15 cellular contexts compared by ENCODE assay signal in genomic region chr10:18423058-18423637, GRCh38.
A peak's percentile ranks its signal among the peaks of the same experiment; 100 is the strongest.
DNase-seq lines count a peak whose midpoint lies in the region; ATAC-seq, FAIRE-seq and TF ChIP-seq lines count a peak whose summit lies in the region.
"Had no signal": no experiment of that assay in that cellular context is flagged by ENCODE, and none has a peak within 500 bp of the region (broad histone marks: within the 10 kb centered on the region; RNA-seq: fewer than 3 reads in every experiment).

No MANE protein-coding gene starts in this region.

- TF ChIP-seq EP300 in HepG2 (IDR thresholded peaks at IDR 0.05; ENCODE audit: low read depth in 2 of 2, low read length in 2 of 2) = no peak
- TF ChIP-seq EP300 in HepG2 (CRISPR knock-in tag; IDR thresholded peaks at IDR 0.05; ENCODE audit: borderline replicate concordance) = no peak

- no peaks in the 10 kb centered on the region for H3K4me1 Mint-ChIP-seq in endodermal cell
- H3K4me1 Mint-ChIP-seq: CD4-positive, CD25-positive, alpha-beta regulatory T cell had no signal

- peak; percentile 57 for ATAC-seq in GM18870 (IDR thresholded peaks at IDR 0.05; ENCODE audit: unreplicated experiment)
- ATAC-seq in GM19463 (IDR thresholded peaks at IDR 0.05; ENCODE audit: unreplicated experiment) = peak; percentile 43
- ATAC-seq in HG03354 (IDR thresholded peaks at IDR 0.05; ENCODE audit: poor library complexity, severe bottlenecking, unreplicated experiment) = peak; percentile 59
- no peak for ATAC-seq in HepG2

- no peaks in the 10 kb centered on the region for H3K36me3 ChIP-seq in endodermal cell (ENCODE audit: control insufficient read depth, insufficient read depth, low read length)
- no peaks in the 10 kb centered on the region for H3K36me3 ChIP-seq in HepG2 (replicated peaks in 1 of 2; ENCODE audit: control insufficient read depth in 1 of 2, insufficient read depth in 2 of 2, low read length in 2 of 2)
- H3K36me3 ChIP-seq in thyroid gland = no peaks in the 10 kb centered on the region

- CTCF ChIA-PET in HepG2 (lab: Yijun Ruan, JAX; ENCODE audit: low intra/inter-chr PET ratio, low total read pairs) = no interaction called here

- no peak overlapping the region for H3K4me3 Mint-ChIP-seq in endodermal cell
- H3K4me3 Mint-ChIP-seq: B cell; CD4-positive, CD25-positive, alpha-beta regulatory T cell had no signal

- no TSS peak for BruUV-seq in HepG2 (replicated peaks; lab: Mats Ljungman, UMichigan)

- H3K27me3 ChIP-seq in endodermal cell (ENCODE audit: control insufficient read depth, insufficient read depth, low read length, poor library complexity, severe bottlenecking) = no peaks in the 10 kb centered on the region
- no peaks in the 10 kb centered on the region; a peak in 2 of 5 replicates for H3K27me3 ChIP-seq in HepG2 (ENCODE audit: control insufficient read depth in 1 of 2, insufficient read depth in 2 of 2, low read length in 2 of 2)
- no peaks in the 10 kb centered on the region for H3K27me3 ChIP-seq in thyroid gland

- H3K27ac ChIP-seq in endodermal cell (ENCODE audit: low read depth, low read length) (no peak overlapping the region), HepG2 (ENCODE audit: extremely low read length, insufficient read depth, low read length) (no peak overlapping the region), thyroid gland (no peak overlapping the region)

- in situ Hi-C loops in HepG2 (cut with HindIII; ENCODE audit: extremely low pct_ligation_motif_present, low pct_unique_long_range_greater_than_20kb) = no loop called here

- H4K20me1 ChIP-seq in HepG2 (ENCODE audit: insufficient read depth, low read length) = no peaks in the 10 kb centered on the region

- no peak overlapping the region for H3K4me2 ChIP-seq in HepG2 (ENCODE audit: low read depth, low read length)

- POLR2A ChIA-PET in HepG2 (lab: Yijun Ruan, JAX) = no interaction called here

- no peak overlapping the region for H3K9ac ChIP-seq in endodermal cell (ENCODE audit: extremely low read depth, low read length, poor library complexity, severe bottlenecking)
- no peak overlapping the region for H3K9ac ChIP-seq in HepG2 (ENCODE audit: insufficient read depth, low read depth, low read length)

- H2AFZ ChIP-seq in HepG2 (ENCODE audit: low read length) = no peak overlapping the region

- no peak overlapping the region for H3K4me3 ChIP-seq in endodermal cell (ENCODE audit: low read length)
- H3K4me3 ChIP-seq in HepG2 (replicated peaks in 1 of 3; ENCODE audit: insufficient read depth in 1 of 3, low read depth in 2 of 3, low read length in 3 of 3) = no peak overlapping the region
- H3K4me3 ChIP-seq in thyroid gland (replicated peaks in 1 of 3) = no peak overlapping the region

- H3K79me2 ChIP-seq in HepG2 (ENCODE audit: insufficient read depth, low read length) = no peaks in the 10 kb centered on the region

- H3K36me3 Mint-ChIP-seq in endodermal cell (ENCODE audit: low read depth) = no peaks in the 10 kb centered on the region
- H3K36me3 Mint-ChIP-seq: CD4-positive, CD25-positive, alpha-beta regulatory T cell had no signal

- H3K27me3 Mint-ChIP-seq in endodermal cell (ENCODE audit: insufficient read depth) = no peaks in the 10 kb centered on the region
- H3K27me3 Mint-ChIP-seq: B cell had no signal

- H3K9me3 Mint-ChIP-seq in endodermal cell = no peaks in the 10 kb centered on the region
- H3K9me3 Mint-ChIP-seq: CD4-positive, CD25-positive, alpha-beta regulatory T cell had no signal

- FAIRE-seq in HepG2 (lab: Jason Lieb, UNC) = no peak

- no peaks in the 10 kb centered on the region for H3K9me3 ChIP-seq in endodermal cell (ENCODE audit: control insufficient read depth, low read length)
- no peaks in the 10 kb centered on the region for H3K9me3 ChIP-seq in HepG2 (ENCODE audit: low read length)
- H3K9me3 ChIP-seq in thyroid gland = no peaks in the 10 kb centered on the region

- DNase-seq in endodermal cell (no peak), HepG2 (ENCODE audit: low spot score) (no peak), thyroid gland (no peak)
- DNase-seq in activated CD8-positive, alpha-beta memory T cell treated with anti-CD3 and anti-CD28 coated beads, Interleukin-2, amount 50 U/mL, for 4 hours = no peak
- DNase-seq: CD4-positive, CD25-positive, alpha-beta regulatory T cell; DMS79; HCEC 1CT; Kasumi-1; NCI-H1105; NCI-H1694 treated with DMSO at 0.1 percent for 48 hours; NCI-H526 treated with DMSO at 0.1 percent for 48 hours had no signal

- TF ChIP-seq CTCF in endodermal cell (conservative IDR thresholded peaks at IDR 0.05) = peak; percentile 51
- no peak for TF ChIP-seq CTCF in HepG2 (CRISPR knock-in tag; IDR thresholded peaks at IDR 0.05)
- TF ChIP-seq CTCF in thyroid gland (IDR thresholded peaks at IDR 0.05) = no peak

- WGBS in endodermal cell (ENCODE audit: insufficient coverage in 1 of 2, insufficient read length in 1 of 2), 2 experiments = 57 to 76% methylated on average over 2 to 4 of the region's 4 CpGs
- 2% methylated on average over 4 of the region's 4 CpGs for WGBS in HepG2 (ENCODE audit: low lambda C conversion rate)
- 52 to 71% methylated on average over 4 of the region's 4 CpGs for WGBS in thyroid gland, 2 donors

- intact Hi-C loops in HepG2 (cut with micrococcal nuclease; ENCODE audit: unreplicated experiment) = no loop called here
- intact Hi-C loops in thyroid gland (cut with DNase I) = no loop called here

- TF ChIP-seq RAD21 in HepG2 (CRISPR knock-in tag; IDR thresholded peaks at IDR 0.05) = no peak

- H3K27ac Mint-ChIP-seq in endodermal cell = no peak overlapping the region
- H3K27ac Mint-ChIP-seq: B cell; CD4-positive, CD25-positive, alpha-beta regulatory T cell had no signal

- H3K4me1 ChIP-seq in endodermal cell (ENCODE audit: control insufficient read depth, insufficient read depth, low read length) (no peaks in the 10 kb centered on the region), HepG2 (ENCODE audit: insufficient read depth, low read length) (no peaks in the 10 kb centered on the region), thyroid gland (no peaks in the 10 kb centered on the region)

- TF ChIP-seq POLR2A in HepG2 (IDR thresholded peaks at IDR 0.05; ENCODE audit: insufficient read depth in 1 of 2, low read depth in 2 of 2, low read length in 2 of 2) = no peak
- no peak for TF ChIP-seq POLR2A in thyroid gland (IDR thresholded peaks at IDR 0.05)

TF ChIP-seq in HepG2, 621 proteins besides CTCF, POLR2A, EP300 and RAD21:
- no peak for TF ChIP-seq CEBPB (IDR thresholded peaks at IDR 0.05; ENCODE audit: borderline replicate concordance, low read depth, low read length)
- TF ChIP-seq ZNF10 (CRISPR knock-in tag; IDR thresholded peaks at IDR 0.05; ENCODE audit: borderline replicate concordance, low read depth) = no peak
- TF ChIP-seq U2AF2 (IDR thresholded peaks at IDR 0.05; ENCODE audit: low read depth, low read length) = no peak
- TF ChIP-seq RBFOX2 (IDR thresholded peaks at IDR 0.05; ENCODE audit: low read depth, low read length) = no peak
- no peak for TF ChIP-seq DRAP1 (CRISPR knock-in tag; IDR thresholded peaks at IDR 0.05)
- no peak for TF ChIP-seq ZNF790 (CRISPR knock-in tag; IDR thresholded peaks at IDR 0.05; ENCODE audit: borderline replicate concordance)
- no peak for TF ChIP-seq ZBTB3 (CRISPR knock-in tag; IDR thresholded peaks at IDR 0.05; ENCODE audit: borderline replicate concordance, low read depth)
- no peak for TF ChIP-seq MYPOP (CRISPR knock-in tag; IDR thresholded peaks at IDR 0.05)
- no peak for TF ChIP-seq ATM (IDR thresholded peaks at IDR 0.05; ENCODE audit: borderline replicate concordance)
- TF ChIP-seq ZNF83 (CRISPR knock-in tag; IDR thresholded peaks at IDR 0.05; ENCODE audit: borderline replicate concordance) = no peak
- no peak for TF ChIP-seq ZNF234 (CRISPR knock-in tag; conservative IDR thresholded peaks at IDR 0.05)
- no peak for TF ChIP-seq ZNF792 (CRISPR knock-in tag; IDR thresholded peaks at IDR 0.05)
- no peak for TF ChIP-seq KDM5B (CRISPR knock-in tag; IDR thresholded peaks at IDR 0.05; ENCODE audit: borderline replicate concordance)
- TF ChIP-seq ZNF766 (CRISPR knock-in tag; IDR thresholded peaks at IDR 0.05; ENCODE audit: borderline replicate concordance) = no peak
- no peak for TF ChIP-seq ZNF30 (CRISPR knock-in tag; IDR thresholded peaks at IDR 0.05)
- TF ChIP-seq ELF1 (CRISPR knock-in tag; IDR thresholded peaks at IDR 0.05) = no peak
- no peak for TF ChIP-seq NFATC3 (CRISPR knock-in tag; IDR thresholded peaks at IDR 0.05)
- TF ChIP-seq, protein P1, sequence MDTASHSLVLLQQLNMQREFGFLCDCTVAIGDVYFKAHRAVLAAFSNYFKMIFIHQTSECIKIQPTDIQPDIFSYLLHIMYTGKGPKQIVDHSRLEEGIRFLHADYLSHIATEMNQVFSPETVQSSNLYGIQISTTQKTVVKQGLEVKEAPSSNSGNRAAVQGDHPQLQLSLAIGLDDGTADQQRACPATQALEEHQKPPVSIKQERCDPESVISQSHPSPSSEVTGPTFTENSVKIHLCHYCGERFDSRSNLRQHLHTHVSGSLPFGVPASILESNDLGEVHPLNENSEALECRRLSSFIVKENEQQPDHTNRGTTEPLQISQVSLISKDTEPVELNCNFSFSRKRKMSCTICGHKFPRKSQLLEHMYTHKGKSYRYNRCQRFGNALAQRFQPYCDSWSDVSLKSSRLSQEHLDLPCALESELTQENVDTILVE (CRISPR knock-in tag; IDR thresholded peaks at IDR 0.05) = no peak
- TF ChIP-seq SMAD1 (CRISPR knock-in tag; IDR thresholded peaks at IDR 0.05; ENCODE audit: borderline replicate concordance, low read depth) = no peak
- no peak for TF ChIP-seq ETV5 (CRISPR knock-in tag; IDR thresholded peaks at IDR 0.05; ENCODE audit: borderline replicate concordance)
